In genomic region chr14:73713206-73713803, GRCh38 we compare ENCODE assay signal across 2 cellular contexts.
A peak's percentile ranks its signal among the peaks of the same experiment; 100 is the strongest.
TF ChIP-seq lines count a peak whose summit lies in the region.

No MANE protein-coding gene starts in this region.

TF ChIP-seq in A549, 52 proteins besides CTCF, POLR2A, EP300 and RAD21 (continued from another document):
- TF ChIP-seq, protein P1, sequence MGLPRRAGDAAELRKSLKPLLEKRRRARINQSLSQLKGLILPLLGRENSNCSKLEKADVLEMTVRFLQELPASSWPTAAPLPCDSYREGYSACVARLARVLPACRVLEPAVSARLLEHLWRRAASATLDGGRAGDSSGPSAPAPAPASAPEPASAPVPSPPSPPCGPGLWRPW (IDR thresholded peaks at IDR 0.05): no peak
- TF ChIP-seq KDM1A (IDR thresholded peaks at IDR 0.05; ENCODE audit: low read depth): no peak
- TF ChIP-seq CHD2 (IDR thresholded peaks at IDR 0.05; ENCODE audit: low read length, partially characterized antibody): no peak
- TF ChIP-seq NPAS2 (CRISPR knock-in tag; IDR thresholded peaks at IDR 0.05; ENCODE audit: borderline replicate concordance): no peak
- no peak for TF ChIP-seq MAFK (IDR thresholded peaks at IDR 0.05; ENCODE audit: partially characterized antibody)
- TF ChIP-seq NFE2L2 (conservative IDR thresholded peaks at IDR 0.05; ENCODE audit: low read length): no peak
- no peak for TF ChIP-seq RFX5 (IDR thresholded peaks at IDR 0.05)
- TF ChIP-seq, protein P2, sequence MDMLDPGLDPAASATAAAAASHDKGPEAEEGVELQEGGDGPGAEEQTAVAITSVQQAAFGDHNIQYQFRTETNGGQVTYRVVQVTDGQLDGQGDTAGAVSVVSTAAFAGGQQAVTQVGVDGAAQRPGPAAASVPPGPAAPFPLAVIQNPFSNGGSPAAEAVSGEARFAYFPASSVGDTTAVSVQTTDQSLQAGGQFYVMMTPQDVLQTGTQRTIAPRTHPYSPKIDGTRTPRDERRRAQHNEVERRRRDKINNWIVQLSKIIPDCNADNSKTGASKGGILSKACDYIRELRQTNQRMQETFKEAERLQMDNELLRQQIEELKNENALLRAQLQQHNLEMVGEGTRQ (IDR thresholded peaks at IDR 0.05): 0 out of 2 replicates have a peak, but pooled peaks have one; percentile 8
- peak; percentile 36; the same call in 1 of the 2 replicates for TF ChIP-seq TP53 (CRISPR knock-in tag; IDR thresholded peaks at IDR 0.05)
- no peak for TF ChIP-seq SREBF2 (IDR thresholded peaks at IDR 0.05)
- TF ChIP-seq, protein P3, sequence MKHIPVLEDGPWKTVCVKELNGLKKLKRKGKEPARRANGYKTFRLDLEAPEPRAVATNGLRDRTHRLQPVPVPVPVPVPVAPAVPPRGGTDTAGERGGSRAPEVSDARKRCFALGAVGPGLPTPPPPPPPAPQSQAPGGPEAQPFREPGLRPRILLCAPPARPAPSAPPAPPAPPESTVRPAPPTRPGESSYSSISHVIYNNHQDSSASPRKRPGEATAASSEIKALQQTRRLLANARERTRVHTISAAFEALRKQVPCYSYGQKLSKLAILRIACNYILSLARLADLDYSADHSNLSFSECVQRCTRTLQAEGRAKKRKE (CRISPR knock-in tag; IDR thresholded peaks at IDR 0.05; ENCODE audit: low read depth): no peak

TF ChIP-seq in GM23338, 12 proteins besides CTCF, POLR2A, EP300 and RAD21 (continued from another document):
- TF ChIP-seq, protein P4, sequence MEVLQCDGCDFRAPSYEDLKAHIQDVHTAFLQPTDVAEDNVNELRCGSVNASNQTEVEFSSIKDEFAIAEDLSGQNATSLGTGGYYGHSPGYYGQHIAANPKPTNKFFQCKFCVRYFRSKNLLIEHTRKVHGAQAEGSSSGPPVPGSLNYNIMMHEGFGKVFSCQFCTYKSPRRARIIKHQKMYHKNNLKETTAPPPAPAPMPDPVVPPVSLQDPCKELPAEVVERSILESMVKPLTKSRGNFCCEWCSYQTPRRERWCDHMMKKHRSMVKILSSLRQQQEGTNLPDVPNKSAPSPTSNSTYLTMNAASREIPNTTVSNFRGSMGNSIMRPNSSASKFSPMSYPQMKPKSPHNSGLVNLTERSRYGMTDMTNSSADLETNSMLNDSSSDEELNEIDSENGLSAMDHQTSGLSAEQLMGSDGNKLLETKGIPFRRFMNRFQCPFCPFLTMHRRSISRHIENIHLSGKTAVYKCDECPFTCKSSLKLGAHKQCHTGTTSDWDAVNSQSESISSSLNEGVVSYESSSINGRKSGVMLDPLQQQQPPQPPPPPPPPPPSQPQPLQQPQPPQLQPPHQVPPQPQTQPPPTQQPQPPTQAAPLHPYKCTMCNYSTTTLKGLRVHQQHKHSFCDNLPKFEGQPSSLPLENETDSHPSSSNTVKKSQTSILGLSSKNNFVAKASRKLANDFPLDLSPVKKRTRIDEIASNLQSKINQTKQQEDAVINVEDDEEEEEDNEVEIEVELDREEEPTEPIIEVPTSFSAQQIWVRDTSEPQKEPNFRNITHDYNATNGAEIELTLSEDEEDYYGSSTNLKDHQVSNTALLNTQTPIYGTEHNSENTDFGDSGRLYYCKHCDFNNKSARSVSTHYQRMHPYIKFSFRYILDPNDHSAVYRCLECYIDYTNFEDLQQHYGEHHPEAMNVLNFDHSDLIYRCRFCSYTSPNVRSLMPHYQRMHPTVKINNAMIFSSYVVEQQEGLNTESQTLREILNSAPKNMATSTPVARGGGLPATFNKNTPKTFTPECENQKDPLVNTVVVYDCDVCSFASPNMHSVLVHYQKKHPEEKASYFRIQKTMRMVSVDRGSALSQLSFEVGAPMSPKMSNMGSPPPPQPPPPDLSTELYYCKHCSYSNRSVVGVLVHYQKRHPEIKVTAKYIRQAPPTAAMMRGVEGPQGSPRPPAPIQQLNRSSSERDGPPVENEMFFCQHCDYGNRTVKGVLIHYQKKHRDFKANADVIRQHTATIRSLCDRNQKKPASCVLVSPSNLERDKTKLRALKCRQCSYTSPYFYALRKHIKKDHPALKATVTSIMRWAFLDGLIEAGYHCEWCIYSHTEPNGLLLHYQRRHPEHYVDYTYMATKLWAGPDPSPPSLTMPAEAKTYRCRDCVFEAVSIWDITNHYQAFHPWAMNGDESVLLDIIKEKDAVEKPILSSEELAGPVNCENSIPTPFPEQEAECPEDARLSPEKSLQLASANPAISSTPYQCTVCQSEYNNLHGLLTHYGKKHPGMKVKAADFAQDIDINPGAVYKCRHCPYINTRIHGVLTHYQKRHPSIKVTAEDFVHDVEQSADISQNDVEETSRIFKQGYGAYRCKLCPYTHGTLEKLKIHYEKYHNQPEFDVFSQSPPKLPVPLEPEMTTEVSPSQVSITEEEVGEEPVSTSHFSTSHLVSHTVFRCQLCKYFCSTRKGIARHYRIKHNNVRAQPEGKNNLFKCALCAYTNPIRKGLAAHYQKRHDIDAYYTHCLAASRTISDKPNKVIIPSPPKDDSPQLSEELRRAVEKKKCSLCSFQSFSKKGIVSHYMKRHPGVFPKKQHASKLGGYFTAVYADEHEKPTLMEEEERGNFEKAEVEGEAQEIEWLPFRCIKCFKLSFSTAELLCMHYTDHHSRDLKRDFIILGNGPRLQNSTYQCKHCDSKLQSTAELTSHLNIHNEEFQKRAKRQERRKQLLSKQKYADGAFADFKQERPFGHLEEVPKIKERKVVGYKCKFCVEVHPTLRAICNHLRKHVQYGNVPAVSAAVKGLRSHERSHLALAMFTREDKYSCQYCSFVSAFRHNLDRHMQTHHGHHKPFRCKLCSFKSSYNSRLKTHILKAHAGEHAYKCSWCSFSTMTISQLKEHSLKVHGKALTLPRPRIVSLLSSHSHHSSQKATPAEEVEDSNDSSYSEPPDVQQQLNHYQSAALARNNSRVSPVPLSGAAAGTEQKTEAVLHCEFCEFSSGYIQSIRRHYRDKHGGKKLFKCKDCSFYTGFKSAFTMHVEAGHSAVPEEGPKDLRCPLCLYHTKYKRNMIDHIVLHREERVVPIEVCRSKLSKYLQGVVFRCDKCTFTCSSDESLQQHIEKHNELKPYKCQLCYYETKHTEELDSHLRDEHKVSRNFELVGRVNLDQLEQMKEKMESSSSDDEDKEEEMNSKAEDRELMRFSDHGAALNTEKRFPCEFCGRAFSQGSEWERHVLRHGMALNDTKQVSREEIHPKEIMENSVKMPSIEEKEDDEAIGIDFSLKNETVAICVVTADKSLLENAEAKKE (CRISPR knock-in tag; IDR thresholded peaks at IDR 0.05): no peak
- TF ChIP-seq NANOG (IDR thresholded peaks at IDR 0.05; ENCODE audit: borderline replicate concordance): no peak
- no peak for TF ChIP-seq STAT1 (IDR thresholded peaks at IDR 0.05; ENCODE audit: unreplicated experiment)
- no peak for TF ChIP-seq REST (IDR thresholded peaks at IDR 0.05; ENCODE audit: unreplicated experiment)
- no peak for TF ChIP-seq JUNB (IDR thresholded peaks at IDR 0.05; ENCODE audit: unreplicated experiment)
TF ChIP-seq in GM23338: peak in this region for 0.
